Comparison of ENCODE assay signal across 18 cellular contexts in the genomic region with DNA sequence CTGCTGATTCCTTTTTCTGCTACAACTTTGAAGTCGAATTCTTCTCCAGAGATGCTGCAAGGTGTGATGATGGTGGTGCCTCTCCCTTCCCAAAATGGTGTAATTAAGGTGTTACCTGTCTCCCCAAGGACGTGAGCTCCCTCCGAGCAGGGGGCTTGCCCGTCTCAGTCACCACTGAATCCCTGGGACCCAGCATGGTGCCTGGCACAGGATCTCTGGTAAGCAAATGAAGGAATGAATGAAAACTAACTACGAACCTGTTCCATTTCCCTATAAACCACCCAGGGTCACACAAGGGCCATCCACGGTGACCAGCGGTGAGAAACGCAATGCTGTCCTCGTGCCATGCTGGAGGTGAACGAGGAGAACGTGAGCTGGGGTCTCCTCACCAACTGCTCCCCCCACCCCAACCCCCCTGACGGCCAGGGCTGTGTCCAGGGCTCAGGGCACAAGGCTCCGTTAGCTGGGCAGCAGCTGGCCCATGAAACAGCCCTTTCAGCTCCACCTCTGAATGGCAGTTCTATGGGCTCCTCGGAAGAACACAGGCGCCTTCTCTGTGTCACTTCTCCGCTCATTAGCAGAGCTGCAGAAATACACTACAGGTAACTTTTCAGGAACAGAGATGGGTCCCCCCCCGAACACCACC. TPM values are rescaled to one million over a fixed set of nuclear protein-coding genes. Genes with fewer than 3 reads are reported as not detected.
DNase-seq lines count a peak whose midpoint lies in the region; ATAC-seq and TF ChIP-seq lines count a peak whose summit lies in the region.
"Had no signal": no experiment of that assay in that cellular context is flagged by ENCODE, and none has a peak within 500 bp of the region (broad histone marks: within the 10 kb centered on the region; RNA-seq: fewer than 3 reads in every experiment).

No MANE protein-coding gene starts in this region.

- H3K4me3 Mint-ChIP-seq in activated naive CD8-positive, alpha-beta T cell treated with anti-CD3 and anti-CD28 coated beads for 36 hours, result no peak overlapping the region
- H3K4me3 Mint-ChIP-seq in activated naive CD8-positive, alpha-beta T cell treated with anti-CD3 and anti-CD28 coated beads, Interleukin-2, amount 50 U/mL, for 24 hours, result no peak overlapping the region
- no peak overlapping the region for H3K4me3 Mint-ChIP-seq in endodermal cell
- H3K4me3 Mint-ChIP-seq in neural progenitor cell, result no peak overlapping the region
- H3K4me3 Mint-ChIP-seq: CD14-positive monocyte had no signal

- no peaks in the 10 kb centered on the region for H3K79me2 ChIP-seq in neural progenitor cell (ENCODE audit: low read depth)

- H3K9me3 ChIP-seq in endodermal cell (ENCODE audit: control insufficient read depth, low read length), result no peaks in the 10 kb centered on the region
- H3K9me3 ChIP-seq in neural progenitor cell (ENCODE audit: low read depth), result no peaks in the 10 kb centered on the region

- no peaks in the 10 kb centered on the region for H3K9me3 Mint-ChIP-seq in activated naive CD8-positive, alpha-beta T cell treated with anti-CD3 and anti-CD28 coated beads for 36 hours
- H3K9me3 Mint-ChIP-seq in activated naive CD8-positive, alpha-beta T cell treated with anti-CD3 and anti-CD28 coated beads, Interleukin-2, amount 50 U/mL, for 24 hours, result no peaks in the 10 kb centered on the region
- H3K9me3 Mint-ChIP-seq in endodermal cell (no peaks in the 10 kb centered on the region), neural progenitor cell (no peaks in the 10 kb centered on the region)
- H3K9me3 Mint-ChIP-seq: CD14-positive monocyte had no signal

- H3K36me3 ChIP-seq in endodermal cell (ENCODE audit: control insufficient read depth, insufficient read depth, low read length) (no peaks in the 10 kb centered on the region), neural progenitor cell (no peaks in the 10 kb centered on the region)

- H3F3A ChIP-seq in neural progenitor cell (ENCODE audit: low read depth), result no peaks in the 10 kb centered on the region

- H3K27me3 Mint-ChIP-seq in activated naive CD8-positive, alpha-beta T cell treated with anti-CD3 and anti-CD28 coated beads for 36 hours, result no peaks in the 10 kb centered on the region
- H3K27me3 Mint-ChIP-seq in activated naive CD8-positive, alpha-beta T cell treated with anti-CD3 and anti-CD28 coated beads, Interleukin-2, amount 50 U/mL, for 24 hours, result no peaks in the 10 kb centered on the region
- H3K27me3 Mint-ChIP-seq in endodermal cell (ENCODE audit: insufficient read depth) (no peaks in the 10 kb centered on the region), neural progenitor cell (ENCODE audit: insufficient read depth, low read depth) (peaks cover 18% of the 10 kb centered on the region)

- WGBS in endodermal cell (ENCODE audit: insufficient coverage in 1 of 2, insufficient read length in 1 of 2), 2 experiments, result 89 to 91% methylated on average over 10 to 17 of the region's 17 CpGs

- TF ChIP-seq CTCF in endodermal cell (conservative IDR thresholded peaks at IDR 0.05), result no peak
- TF ChIP-seq CTCF in neural progenitor cell (IDR thresholded peaks at IDR 0.05), result no peak

- H3K9ac ChIP-seq in endodermal cell (ENCODE audit: extremely low read depth, low read length, poor library complexity, severe bottlenecking) (no peak overlapping the region), neural progenitor cell (no peak overlapping the region)

- no peaks in the 10 kb centered on the region for H3K4me1 ChIP-seq in endodermal cell (ENCODE audit: control insufficient read depth, insufficient read depth, low read length)
- H3K4me1 ChIP-seq in neural progenitor cell, result peaks cover 10% of the 10 kb centered on the region

- ATAC-seq in activated naive CD8-positive, alpha-beta T cell treated with anti-CD3 and anti-CD28 coated beads, Interleukin-2, amount 50 U/mL, for 24 hours, result no peak
- ATAC-seq in SK-N-SH treated with all-trans-retinoic acid at 6 μM for 48 hours, result no peak
- ATAC-seq: GM12878 had no signal

- peak overlapping the region; percentile 49 for H3K27ac ChIP-seq in endodermal cell (ENCODE audit: low read depth, low read length)
- no peak overlapping the region for H3K27ac ChIP-seq in neural progenitor cell

- peaks cover 23% of the 10 kb centered on the region for H3K4me1 Mint-ChIP-seq in activated naive CD8-positive, alpha-beta T cell treated with anti-CD3 and anti-CD28 coated beads for 36 hours
- peaks cover 31% of the 10 kb centered on the region for H3K4me1 Mint-ChIP-seq in activated naive CD8-positive, alpha-beta T cell treated with anti-CD3 and anti-CD28 coated beads, Interleukin-2, amount 50 U/mL, for 24 hours
- H3K4me1 Mint-ChIP-seq in endodermal cell (peaks cover 13% of the 10 kb centered on the region), neural progenitor cell (peaks cover 41% of the 10 kb centered on the region)

- H4K20me1 ChIP-seq in neural progenitor cell (ENCODE audit: low read depth), result no peaks in the 10 kb centered on the region

- no peak overlapping the region for H3K4me2 ChIP-seq in neural progenitor cell

- no peak overlapping the region for H2AFZ ChIP-seq in neural progenitor cell (replicated peaks)

- H3K36me3 Mint-ChIP-seq in activated naive CD8-positive, alpha-beta T cell treated with anti-CD3 and anti-CD28 coated beads for 36 hours, result no peaks in the 10 kb centered on the region
- peaks cover 2% of the 10 kb centered on the region for H3K36me3 Mint-ChIP-seq in activated naive CD8-positive, alpha-beta T cell treated with anti-CD3 and anti-CD28 coated beads, Interleukin-2, amount 50 U/mL, for 24 hours (ENCODE audit: low read depth)
- H3K36me3 Mint-ChIP-seq in endodermal cell (ENCODE audit: low read depth) (no peaks in the 10 kb centered on the region), neural progenitor cell (no peaks in the 10 kb centered on the region)

- peak overlapping the region; percentile 14 for H3K27ac Mint-ChIP-seq in activated naive CD8-positive, alpha-beta T cell treated with anti-CD3 and anti-CD28 coated beads for 36 hours
- H3K27ac Mint-ChIP-seq in activated naive CD8-positive, alpha-beta T cell treated with anti-CD3 and anti-CD28 coated beads, Interleukin-2, amount 50 U/mL, for 24 hours, result no peak overlapping the region
- H3K27ac Mint-ChIP-seq in endodermal cell (no peak overlapping the region), neural progenitor cell (peak overlapping the region; percentile 51)
- H3K27ac Mint-ChIP-seq: CD14-positive monocyte had no signal

- no peaks in the 10 kb centered on the region for H3K27me3 ChIP-seq in endodermal cell (ENCODE audit: control insufficient read depth, insufficient read depth, low read length, poor library complexity, severe bottlenecking)
- H3K27me3 ChIP-seq in neural progenitor cell, result no peaks in the 10 kb centered on the region

- H3K4me3 ChIP-seq in endodermal cell (ENCODE audit: low read length) (no peak overlapping the region), neural progenitor cell (no peak overlapping the region)
- H3K4me3 ChIP-seq: GM12878 had no signal

- no peak for DNase-seq in activated naive CD8-positive, alpha-beta T cell treated with anti-CD3 and anti-CD28 coated beads for 36 hours
- no peak for DNase-seq in activated naive CD8-positive, alpha-beta T cell treated with anti-CD3 and anti-CD28 coated beads, Interleukin-2, amount 50 U/mL, for 24 hours
- DNase-seq in endodermal cell (no peak), neural progenitor cell (ENCODE audit: low spot score) (no peak), activated T-cell treated with anti-CD3 and anti-CD28 coated beads for 4 hours (no peak), SKM-1 (lab: John Stamatoyannopoulos, UW; ENCODE audit: unreplicated experiment) (no peak)
- no peak for DNase-seq in NK-92 treated with Interleukin-12 subunit alpha and Interleukin-12 subunit beta, amount 100 ng/mL, for 24 hours (lab: John Stamatoyannopoulos, UW)
- DNase-seq: 8988T, DMS79, H7, Kasumi-1, NCI-H1930, NCI-H524, SIG-M5 had no signal

TF ChIP-seq in SK-N-SH treated with all-trans-retinoic acid at 6 μM for 48 hours, 23 proteins besides CTCF, POLR2A, EP300 and RAD21 (continues in another document):
- TF ChIP-seq RARB (CRISPR knock-in tag; IDR thresholded peaks at IDR 0.05) (no peak), OSR1 (CRISPR knock-in tag; IDR thresholded peaks at IDR 0.05) (no peak), ZFP3 (CRISPR knock-in tag; IDR thresholded peaks at IDR 0.05) (no peak)
- TF ChIP-seq, protein P1, sequence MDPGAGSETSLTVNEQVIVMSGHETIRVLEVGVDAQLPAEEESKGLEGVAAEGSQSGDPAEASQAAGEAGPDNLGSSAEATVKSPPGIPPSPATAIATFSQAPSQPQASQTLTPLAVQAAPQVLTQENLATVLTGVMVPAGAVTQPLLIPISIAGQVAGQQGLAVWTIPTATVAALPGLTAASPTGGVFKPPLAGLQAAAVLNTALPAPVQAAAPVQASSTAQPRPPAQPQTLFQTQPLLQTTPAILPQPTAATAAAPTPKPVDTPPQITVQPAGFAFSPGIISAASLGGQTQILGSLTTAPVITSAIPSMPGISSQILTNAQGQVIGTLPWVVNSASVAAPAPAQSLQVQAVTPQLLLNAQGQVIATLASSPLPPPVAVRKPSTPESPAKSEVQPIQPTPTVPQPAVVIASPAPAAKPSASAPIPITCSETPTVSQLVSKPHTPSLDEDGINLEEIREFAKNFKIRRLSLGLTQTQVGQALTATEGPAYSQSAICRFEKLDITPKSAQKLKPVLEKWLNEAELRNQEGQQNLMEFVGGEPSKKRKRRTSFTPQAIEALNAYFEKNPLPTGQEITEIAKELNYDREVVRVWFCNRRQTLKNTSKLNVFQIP (CRISPR knock-in tag; IDR thresholded peaks at IDR 0.05; ENCODE audit: borderline replicate concordance, low read depth), result no peak

RNA-seq across cellular contexts. Expression of a gene that starts 2.2 kb away (rescaled TPM):
- 1 to 10 TPM; 1.1 to 1.5 TPM for total RNA-seq in activated naive CD8-positive, alpha-beta T cell treated with anti-CD3 and anti-CD28 coated beads for 36 hours
- total RNA-seq in endodermal cell (not detected), neural progenitor cell (ENCODE audit: low replicate concordance) (0.09 TPM in 1 of 2 replicates, not detected in the other)
- polyA plus RNA-seq in endodermal cell (2013, experiment 1 of 2), result 0.32 TPM
- not detected for polyA plus RNA-seq in endodermal cell (2013, experiment 2 of 2)
- polyA plus RNA-seq: CD14-positive monocyte had no signal

RNA-seq across cellular contexts. Expression of a gene that starts 32.0 kb away (rescaled TPM):
- 100 to 1,000 TPM; 232 to 233 TPM for total RNA-seq in activated naive CD8-positive, alpha-beta T cell treated with anti-CD3 and anti-CD28 coated beads for 36 hours
- total RNA-seq in endodermal cell, result not detected
- 0.93 TPM for polyA plus RNA-seq in endodermal cell (2013, experiment 1 of 2)
- 0.58 TPM for polyA plus RNA-seq in endodermal cell (2013, experiment 2 of 2)
- not detected in 2 replicates for total RNA-seq in neural progenitor cell (ENCODE audit: low replicate concordance)
- total RNA-seq: G401 had no signal

Comparison
In these comparisons a context has a peak if more than half of its experiments do, and no peak if none do; other contexts are left out.
1. H3K27ac Mint-ChIP-seq: peak in activated naive CD8-positive, alpha-beta T cell treated with anti-CD3 and anti-CD28 coated beads for 36 hours (single experiment) and neural progenitor cell (single experiment); none in activated naive CD8-positive, alpha-beta T cell treated with anti-CD3 and anti-CD28 coated beads, Interleukin-2, amount 50 U/mL, for 24 hours (single experiment) and endodermal cell (single experiment).
2. RNA of a gene that starts 32.0 kb away (total RNA-seq): 232 to 233 TPM in activated naive CD8-positive, alpha-beta T cell treated with anti-CD3 and anti-CD28 coated beads for 36 hours; not detected in endodermal cell and not detected in neural progenitor cell; every median in the first group is over 100 times any median in the second.